22 cellular contexts compared by ENCODE assay signal in genomic region chr6:18397701-18398100, GRCh38.
"Had no signal": no experiment of that assay in that cellular context is flagged by ENCODE, and none has a peak within 500 bp of the region (broad histone marks: within the 10 kb centered on the region; RNA-seq: fewer than 3 reads in every experiment).

No MANE protein-coding gene starts in this region.

- DNase-seq: activated CD4-positive, alpha-beta T cell treated with anti-CD3 and anti-CD28 coated beads for 48 hours; activated CD4-positive, CD25-positive, alpha-beta regulatory T cell; activated CD8-positive, alpha-beta T cell treated with anti-CD3 and anti-CD28 coated beads for 36 hours; activated naive CD4-positive, alpha-beta T cell treated with Interleukin-2 at 50 U/mL for 16 hours; activated T-cell treated with anti-CD3 and anti-CD28 coated beads, Interleukin-2, amount 50 U/mL, for 1 hour; body of pancreas; caudate nucleus; heart left ventricle; kidney; left ventricle myocardium inferior; nucleus accumbens; right cardiac atrium; stimulated activated CD4-positive, alpha-beta T cell treated with anti-CD3 and anti-CD28 coated beads, Interleukin-15, amount 100 ng/mL, for 24 hours; stimulated activated CD4-positive, alpha-beta T cell treated with anti-CD3 and anti-CD28 coated beads, Interleukin-4, amount 100 ng/mL, for 1 hour; T-cell; testis had no signal

- H3K9me3 ChIP-seq: body of pancreas, gastroesophageal sphincter, heart left ventricle, left ventricle myocardium inferior, testis had no signal

- H3K4me1 ChIP-seq: testis had no signal

- H3K4me3 Mint-ChIP-seq: activated CD8-positive, alpha-beta T cell treated with anti-CD3 and anti-CD28 coated beads for 36 hours; activated T-helper 17 cell treated with anti-CD3 and anti-CD28 coated beads, Interleukin-2, amount 50 U/mL, for 72 hours; nephron; T-cell had no signal

- H3K27me3 ChIP-seq: body of pancreas, gastroesophageal sphincter, heart left ventricle, testis had no signal

- H3K27ac Mint-ChIP-seq: activated CD8-positive, alpha-beta T cell treated with anti-CD3 and anti-CD28 coated beads for 36 hours; activated T-helper 17 cell treated with anti-CD3 and anti-CD28 coated beads, Interleukin-2, amount 50 U/mL, for 72 hours; nephron; progenitor cell of endocrine pancreas; T-cell had no signal

- H3K4me3 ChIP-seq: body of pancreas, gastroesophageal sphincter, heart left ventricle, left ventricle myocardium inferior, skin epidermis, testis had no signal

- H3K27ac ChIP-seq: body of pancreas, gastroesophageal sphincter, left ventricle myocardium inferior, testis had no signal

- H3K4me1 Mint-ChIP-seq: nephron had no signal

- H3K9me3 Mint-ChIP-seq: activated CD8-positive, alpha-beta T cell treated with anti-CD3 and anti-CD28 coated beads for 36 hours; activated T-helper 17 cell treated with anti-CD3 and anti-CD28 coated beads, Interleukin-2, amount 50 U/mL, for 72 hours; nephron; T-cell had no signal

- ATAC-seq: activated CD8-positive, alpha-beta T cell treated with anti-CD3 and anti-CD28 coated beads for 36 hours; activated T-helper 17 cell treated with anti-CD3 and anti-CD28 coated beads, Interleukin-2, amount 50 U/mL, for 72 hours; body of pancreas; esophagus mucosa; gastroesophageal sphincter; heart left ventricle; right cardiac atrium; T-cell had no signal

- H3K27me3 Mint-ChIP-seq: activated CD8-positive, alpha-beta T cell treated with anti-CD3 and anti-CD28 coated beads for 36 hours; activated T-helper 17 cell treated with anti-CD3 and anti-CD28 coated beads, Interleukin-2, amount 50 U/mL, for 72 hours; progenitor cell of endocrine pancreas; T-cell had no signal
